Comparison of ENCODE assay signal across 9 cellular contexts in genomic region chr7:95331004-95331337, GRCh38. TPM values are rescaled to one million over a fixed set of nuclear protein-coding genes. Genes with fewer than 3 reads are reported as not detected.
A peak's percentile ranks its signal among the peaks of the same experiment; 100 is the strongest.
DNase-seq lines count a peak whose midpoint lies in the region; ATAC-seq and TF ChIP-seq lines count a peak whose summit lies in the region.
"Had no signal": no experiment of that assay in that cellular context is flagged by ENCODE, and none has a peak within 500 bp of the region (broad histone marks: within the 10 kb centered on the region; RNA-seq: fewer than 3 reads in every experiment).

No MANE protein-coding gene starts in this region.

- no peaks in the 10 kb centered on the region for H3K36me3 ChIP-seq in psoas muscle (ENCODE audit: insufficient read depth in 1 of 2, low read depth in 1 of 2)

- no peak for DNase-seq in activated CD8-positive, alpha-beta T cell treated with anti-CD3 and anti-CD28 coated beads for 36 hours
- DNase-seq in psoas muscle (no peak), EL (no peak), NCI-H146 treated with DMSO at 0.1 percent for 48 hours (lab: John Stamatoyannopoulos, UW; ENCODE audit: unreplicated experiment) (no peak), GM19238 (ENCODE audit: insufficient read length, low spot score) (no peak)
- DNase-seq in stimulated activated CD4-positive, alpha-beta T cell treated with anti-CD3 and anti-CD28 coated beads, Interleukin-1b, Interleukin-23, amount 100 ng/mL, for 48 hours, result no peak

- peak; percentile 27 for ATAC-seq in GM19372 (IDR thresholded peaks at IDR 0.05; ENCODE audit: low read depth, unreplicated experiment)
- peak; percentile 26 for ATAC-seq in HG02943 (IDR thresholded peaks at IDR 0.05; ENCODE audit: low read depth, unreplicated experiment)
- no peak for ATAC-seq in activated CD8-positive, alpha-beta T cell treated with anti-CD3 and anti-CD28 coated beads for 36 hours
- no peak for ATAC-seq in psoas muscle

- H3K27me3 Mint-ChIP-seq in activated CD8-positive, alpha-beta T cell treated with anti-CD3 and anti-CD28 coated beads for 36 hours, result peaks cover 3% of the 10 kb centered on the region

- H3K27ac Mint-ChIP-seq in activated CD8-positive, alpha-beta T cell treated with anti-CD3 and anti-CD28 coated beads for 36 hours, result peak overlapping the region; percentile 55

- intact Hi-C loops in activated CD8-positive, alpha-beta T cell treated with anti-CD3 and anti-CD28 coated beads for 36 hours (cut with micrococcal nuclease), result no loop called here
- intact Hi-C loops in psoas muscle (cut with DNase I), result no loop called here

- H3K9me3 ChIP-seq in psoas muscle, result no peaks in the 10 kb centered on the region

- peaks cover 3% of the 10 kb centered on the region for H3K4me1 ChIP-seq in psoas muscle
- H3K4me1 ChIP-seq: parathyroid adenoma had no signal

- POLR2A ChIA-PET in activated CD8-positive, alpha-beta T cell treated with anti-CD3 and anti-CD28 coated beads for 36 hours (lab: Charles Lee), result no interaction called here

- peak overlapping the region; percentile 51 for H3K4me3 Mint-ChIP-seq in activated CD8-positive, alpha-beta T cell treated with anti-CD3 and anti-CD28 coated beads for 36 hours

- CTCF ChIA-PET in activated CD8-positive, alpha-beta T cell treated with anti-CD3 and anti-CD28 coated beads for 36 hours (lab: Charles Lee), result interaction anchor here (0.6 kb wide), 1 partner anchor 1917 kb away, joined by 3 read pairs; no protein-coding TSS in a partner anchor

- H3K9me3 Mint-ChIP-seq in activated CD8-positive, alpha-beta T cell treated with anti-CD3 and anti-CD28 coated beads for 36 hours, result no peaks in the 10 kb centered on the region

- no peaks in the 10 kb centered on the region for H3K36me3 Mint-ChIP-seq in activated CD8-positive, alpha-beta T cell treated with anti-CD3 and anti-CD28 coated beads for 36 hours (ENCODE audit: low read depth)

- H3K27me3 ChIP-seq in psoas muscle (ENCODE audit: insufficient read depth in 3 of 3, low read length in 2 of 3), result no peaks in the 10 kb centered on the region

- peak overlapping the region; percentile 53 for H3K4me3 ChIP-seq in psoas muscle

- no peak for TF ChIP-seq CTCF in activated CD8-positive, alpha-beta T cell treated with anti-CD3 and anti-CD28 coated beads for 36 hours (IDR thresholded peaks at IDR 0.05)
- TF ChIP-seq CTCF in psoas muscle (IDR thresholded peaks at IDR 0.05), result no peak

- no peak overlapping the region for H3K27ac ChIP-seq in psoas muscle
- H3K27ac ChIP-seq: parathyroid adenoma had no signal

- 85 to 97% (median 93%) methylated on average over 1 of the region's 1 CpG for WGBS in psoas muscle, 3 donors

- H3K4me1 Mint-ChIP-seq in activated CD8-positive, alpha-beta T cell treated with anti-CD3 and anti-CD28 coated beads for 36 hours (ENCODE audit: low read depth), result peaks cover 12% of the 10 kb centered on the region

RNA-seq across cellular contexts. Expression of gene PON1, which starts 6.6 kb away (rescaled TPM):
- not detected for total RNA-seq in activated CD8-positive, alpha-beta T cell treated with anti-CD3 and anti-CD28 coated beads for 36 hours
- not detected for total RNA-seq in psoas muscle
- under 1 TPM in 2 of 3 donors, not detected in 1; 0.04 to 0.10 TPM for polyA plus RNA-seq in psoas muscle

Comparison
In these comparisons a context has a peak if more than half of its experiments do, and no peak if none do; other contexts are left out.
1. ATAC-seq: peak in GM19372 (single experiment) and HG02943 (single experiment); none in activated CD8-positive, alpha-beta T cell treated with anti-CD3 and anti-CD28 coated beads for 36 hours (single experiment) and psoas muscle (0 of 4).